Comparison of ENCODE assay signal across 14 cellular contexts in the genomic region with DNA sequence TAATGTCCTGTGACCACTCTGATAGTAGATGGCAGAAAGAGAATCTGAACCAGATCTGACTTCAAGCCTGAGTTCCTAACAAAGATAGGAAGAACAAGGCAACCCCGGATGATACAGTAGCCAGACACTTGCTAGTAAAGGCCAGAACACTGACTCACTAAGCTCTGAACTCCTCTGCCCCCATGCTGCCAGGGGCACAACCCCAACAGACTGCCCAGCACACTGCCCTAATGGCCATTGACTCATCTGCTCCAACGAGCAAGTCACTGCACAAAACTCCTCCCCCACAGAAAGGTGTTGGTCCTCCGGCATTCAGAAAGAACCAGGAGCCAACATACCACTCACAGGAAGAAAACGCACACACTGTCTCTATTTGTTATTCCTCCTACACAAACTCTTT.
DNase-seq lines count a peak whose midpoint lies in the region; ATAC-seq, FAIRE-seq and TF ChIP-seq lines count a peak whose summit lies in the region.
"Had no signal": no experiment of that assay in that cellular context is flagged by ENCODE, and none has a peak within 500 bp of the region (broad histone marks: within the 10 kb centered on the region; RNA-seq: fewer than 3 reads in every experiment).

No MANE protein-coding gene starts in this region.

- no peaks in the 10 kb centered on the region for H3K9me3 ChIP-seq in kidney (ENCODE audit: control insufficient read depth in 1 of 2, low read length in 2 of 2)
- H3K9me3 ChIP-seq: ovary, thoracic aorta had no signal

- H3K9me3 Mint-ChIP-seq in nephron progenitor cell: peaks cover 18% of the 10 kb centered on the region
- no peaks in the 10 kb centered on the region for H3K9me3 Mint-ChIP-seq in stimulated activated effector memory CD8-positive, alpha-beta T cell treated with anti-CD3 and anti-CD28 coated beads, Interleukin-12 subunit alpha, Interleukin-12 subunit beta, amount 100 ng/mL, for 72 hours

- H3K36me3 ChIP-seq in kidney (ENCODE audit: control insufficient read depth in 1 of 2, insufficient read depth in 2 of 2, low read length in 2 of 2): no peaks in the 10 kb centered on the region
- H3K36me3 ChIP-seq: ovary, thoracic aorta had no signal

- TF ChIP-seq CTCF in kidney (IDR thresholded peaks at IDR 0.05; ENCODE audit: borderline replicate concordance, extremely low read depth, insufficient read depth) (no peak), nephron progenitor cell (IDR thresholded peaks at IDR 0.05) (no peak)

- ATAC-seq in left cardiac atrium (peak; percentile 7 to 96), Right ventricle myocardium inferior (no peak)
- ATAC-seq in stimulated activated effector memory CD8-positive, alpha-beta T cell treated with anti-CD3 and anti-CD28 coated beads, Interleukin-12 subunit alpha, Interleukin-12 subunit beta, amount 100 ng/mL, for 72 hours: no peak
- ATAC-seq: left lobe of liver had no signal

- DNase-seq in left cardiac atrium (peak; percentile 32), Right ventricle myocardium inferior (ENCODE audit: missing footprints) (no peak), amniotic stem cell (lab: John Stamatoyannopoulos, UW) (peak; percentile 31), kidney (peak; percentile 76), NCI-H1048 (lab: John Stamatoyannopoulos, UW) (no peak), nephron progenitor cell (no peak), NCI-H1930 (lab: John Stamatoyannopoulos, UW) (no peak)
- no peak for DNase-seq in stimulated activated effector memory CD8-positive, alpha-beta T cell treated with anti-CD3 and anti-CD28 coated beads, Interleukin-12 subunit alpha, Interleukin-12 subunit beta, amount 100 ng/mL, for 72 hours (ENCODE audit: low spot score in 2 of 2)
- DNase-seq: 8988T; NCI-H748 treated with DMSO at 0.1 percent for 48 hours; stimulated activated CD4-positive, alpha-beta T cell treated with anti-CD3 and anti-CD28 coated beads, Interleukin-4, amount 100 ng/mL, for 4 hours had no signal

- H3K27ac Mint-ChIP-seq in nephron progenitor cell: no peak overlapping the region
- H3K27ac Mint-ChIP-seq in stimulated activated effector memory CD8-positive, alpha-beta T cell treated with anti-CD3 and anti-CD28 coated beads, Interleukin-12 subunit alpha, Interleukin-12 subunit beta, amount 100 ng/mL, for 72 hours: no peak overlapping the region

- no peaks in the 10 kb centered on the region for H3K4me1 ChIP-seq in kidney (ENCODE audit: control insufficient read depth in 1 of 2, insufficient read depth in 1 of 2, low read depth in 1 of 2, low read length in 2 of 2)

- H3K27me3 Mint-ChIP-seq in nephron progenitor cell (ENCODE audit: low read depth, poor library complexity): no peaks in the 10 kb centered on the region

- no peak for FAIRE-seq in kidney (lab: Jason Lieb, UNC)

- H3K27ac ChIP-seq in kidney (ENCODE audit: low read depth in 2 of 2, low read length in 2 of 2): no peak overlapping the region
- H3K27ac ChIP-seq: thoracic aorta had no signal

- H3K9ac ChIP-seq in kidney (ENCODE audit: low read length in 2 of 2): no peak overlapping the region

- peaks cover 9% of the 10 kb centered on the region for H3K36me3 Mint-ChIP-seq in nephron progenitor cell (ENCODE audit: low read depth)
- H3K36me3 Mint-ChIP-seq in stimulated activated effector memory CD8-positive, alpha-beta T cell treated with anti-CD3 and anti-CD28 coated beads, Interleukin-12 subunit alpha, Interleukin-12 subunit beta, amount 100 ng/mL, for 72 hours: no peaks in the 10 kb centered on the region

- no peak overlapping the region for H3K4me3 ChIP-seq in kidney (ENCODE audit: low read length in 2 of 2)
- H3K4me3 ChIP-seq: ovary, thoracic aorta had no signal

- intact Hi-C loops in left cardiac atrium (cut with DNase I) (no loop called here), Right ventricle myocardium inferior (cut with DNase I) (no loop called here), kidney (cut with DNase I) (no loop called here)

- peaks cover 49% of the 10 kb centered on the region for H3K4me1 Mint-ChIP-seq in nephron progenitor cell
- no peaks in the 10 kb centered on the region for H3K4me1 Mint-ChIP-seq in stimulated activated effector memory CD8-positive, alpha-beta T cell treated with anti-CD3 and anti-CD28 coated beads, Interleukin-12 subunit alpha, Interleukin-12 subunit beta, amount 100 ng/mL, for 72 hours

- no peak overlapping the region for H3K4me3 Mint-ChIP-seq in nephron progenitor cell
- no peak overlapping the region for H3K4me3 Mint-ChIP-seq in stimulated activated effector memory CD8-positive, alpha-beta T cell treated with anti-CD3 and anti-CD28 coated beads, Interleukin-12 subunit alpha, Interleukin-12 subunit beta, amount 100 ng/mL, for 72 hours

Comparison
In these comparisons a context has a peak if more than half of its experiments do, and no peak if none do; other contexts are left out.
1. ATAC-seq: peak in left cardiac atrium (2 of 2); none in Right ventricle myocardium inferior (single experiment) and stimulated activated effector memory CD8-positive, alpha-beta T cell treated with anti-CD3 and anti-CD28 coated beads, Interleukin-12 subunit alpha, Interleukin-12 subunit beta, amount 100 ng/mL, for 72 hours (single experiment).
2. DNase-seq: peak in left cardiac atrium (single experiment), amniotic stem cell (single experiment) and kidney (single experiment); none in Right ventricle myocardium inferior (single experiment), NCI-H1048 (single experiment), nephron progenitor cell (single experiment), stimulated activated effector memory CD8-positive, alpha-beta T cell treated with anti-CD3 and anti-CD28 coated beads, Interleukin-12 subunit alpha, Interleukin-12 subunit beta, amount 100 ng/mL, for 72 hours (0 of 2) and NCI-H1930 (0 of 2).